In the genomic region with DNA sequence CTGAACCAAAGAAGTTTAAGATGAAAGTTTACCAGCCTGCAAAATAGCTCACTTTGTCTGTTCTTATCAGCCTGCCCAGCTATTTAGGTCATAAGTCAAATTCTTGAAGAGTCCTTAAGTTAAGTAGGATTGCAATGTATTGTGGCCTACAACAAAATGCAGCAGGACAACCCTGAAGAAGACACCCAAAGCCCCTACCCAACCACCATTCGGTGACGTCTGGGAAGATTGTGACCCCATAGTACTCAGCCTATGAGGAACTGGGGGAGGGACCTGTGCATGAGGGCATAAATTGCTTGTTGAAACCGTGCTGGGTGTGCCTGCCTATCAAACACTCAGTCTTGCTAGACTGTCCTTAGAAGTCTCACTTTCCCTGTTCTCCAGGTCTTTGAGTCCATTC, we compare ENCODE assay signal across 14 cellular contexts. TPM values are rescaled to one million over a fixed set of nuclear protein-coding genes. Genes with fewer than 3 reads are reported as not detected.
A peak's percentile ranks its signal among the peaks of the same experiment; 100 is the strongest.
DNase-seq lines count a peak whose midpoint lies in the region; TF ChIP-seq lines count a peak whose summit lies in the region.
"Had no signal": no experiment of that assay in that cellular context is flagged by ENCODE, and none has a peak within 500 bp of the region (broad histone marks: within the 10 kb centered on the region; RNA-seq: fewer than 3 reads in every experiment).

No MANE protein-coding gene starts in this region.

- H3K79me2 ChIP-seq in PC-9 (ENCODE audit: low read depth) (no peaks in the 10 kb centered on the region), trophoblast cell (ENCODE audit: control insufficient read depth, insufficient read depth, low read length, poor library complexity) (no peaks in the 10 kb centered on the region)

- BruUV-seq in A673 (replicated peaks; lab: Mats Ljungman, UMichigan), result no TSS peak
- BruUV-seq in PC-9 (replicated peaks; lab: Mats Ljungman, UMichigan), result no TSS peak

- no peak overlapping the region for H2BK12ac ChIP-seq in trophoblast cell (ENCODE audit: low read length)

- peak overlapping the region; percentile 40 for H3K27ac ChIP-seq in A673 (ENCODE audit: low read depth, low read length, poor library complexity, severe bottlenecking)
- no peak overlapping the region for H3K27ac ChIP-seq in PC-9
- peak overlapping the region; percentile 92 for H3K27ac ChIP-seq in trophoblast cell (ENCODE audit: low read depth, low read length)
- H3K27ac ChIP-seq: 22Rv1 had no signal

- peak overlapping the region; percentile 70 for H2BK5ac ChIP-seq in trophoblast cell (ENCODE audit: low read depth, low read length, poor library complexity)

- no peaks in the 10 kb centered on the region for H4K20me1 ChIP-seq in PC-9 (ENCODE audit: insufficient read depth)

- no peak overlapping the region for H3K23ac ChIP-seq in trophoblast cell (ENCODE audit: low read length)

- H3K9ac ChIP-seq in trophoblast cell (ENCODE audit: low read length), result no peak overlapping the region

- no peak overlapping the region for H4K8ac ChIP-seq in trophoblast cell (ENCODE audit: low read depth, low read length)

- intact Hi-C loops in A673 (cut with micrococcal nuclease; ENCODE audit: unreplicated experiment), result loop anchor here (5.0 to 10.0 kb wide), 4 partner anchors 252 to 856 kb away; no protein-coding TSS in a partner anchor
- intact Hi-C loops in PC-9 (cut with micrococcal nuclease; ENCODE audit: unreplicated experiment), result no loop called here

- H2AK5ac ChIP-seq in trophoblast cell (ENCODE audit: low read length), result no peak overlapping the region

- no peaks in the 10 kb centered on the region for H3F3A ChIP-seq in PC-9 (ENCODE audit: insufficient read depth, low read depth)

- no peak overlapping the region for H4K12ac ChIP-seq in trophoblast cell (ENCODE audit: low read depth, low read length)

- no peak overlapping the region for H2BK120ac ChIP-seq in trophoblast cell (ENCODE audit: insufficient read depth, low read length, poor library complexity)

- in situ Hi-C loops in ACHN (cut with HindIII; ENCODE audit: low pct_ligation_motif_present, low pct_unique_long_range_greater_than_20kb, low sequenced_read_pairs), result no loop called here

- H3K4me3 ChIP-seq in A673 (ENCODE audit: low read depth, low read length, poor library complexity, severe bottlenecking) (no peak overlapping the region), PC-9 (no peak overlapping the region), trophoblast cell (ENCODE audit: low read depth, low read length) (no peak overlapping the region)
- H3K4me3 ChIP-seq: GM12878, HAP-1 had no signal

- no peak overlapping the region for H3K4ac ChIP-seq in trophoblast cell (ENCODE audit: low read depth, low read length)

- POLR2A ChIA-PET in A673 (lab: Charles Lee; ENCODE audit: low non-redundant PET) (no interaction called here), PC-9 (lab: Charles Lee; ENCODE audit: unreplicated experiment) (no interaction called here)

- H3K18ac ChIP-seq in trophoblast cell (ENCODE audit: low read length), result no peak overlapping the region

- no peaks in the 10 kb centered on the region for H3K9me2 ChIP-seq in PC-9 (ENCODE audit: insufficient read depth)

- H3K27me3 ChIP-seq in A673 (replicated peaks; ENCODE audit: insufficient read depth, low read depth, low read length, poor library complexity) (no peaks in the 10 kb centered on the region), PC-9 (ENCODE audit: insufficient read depth, low read depth) (no peaks in the 10 kb centered on the region), trophoblast cell (ENCODE audit: insufficient read depth, low read length) (no peaks in the 10 kb centered on the region)

- CTCF ChIA-PET in A673 (lab: Charles Lee) (no interaction called here), PC-9 (lab: Charles Lee) (no interaction called here)

- no CpG with 5 or more reads among the region's 3 CpGs for WGBS in trophoblast cell (ENCODE audit: extremely low coverage, insufficient coverage, insufficient read length)

- H3K79me1 ChIP-seq in trophoblast cell (ENCODE audit: low read length), result peaks cover 15% of the 10 kb centered on the region

- peaks cover 38% of the 10 kb centered on the region for H3K36me3 ChIP-seq in A673 (ENCODE audit: insufficient read depth, low read length, poor library complexity, severe bottlenecking)
- no peaks in the 10 kb centered on the region for H3K36me3 ChIP-seq in PC-9 (ENCODE audit: low read depth)
- no peaks in the 10 kb centered on the region for H3K36me3 ChIP-seq in trophoblast cell (ENCODE audit: control insufficient read depth in 1 of 2, insufficient read depth in 2 of 2, low read length in 2 of 2)
- H3K36me3 ChIP-seq: HAP-1 had no signal

- H3K4me2 ChIP-seq in PC-9 (0 out of 2 replicates have a peak overlapping the region, but pooled peaks have one; percentile 17), trophoblast cell (ENCODE audit: low read length) (peak overlapping the region; percentile 6)

- H2AFZ ChIP-seq in PC-9 (no peak overlapping the region), trophoblast cell (ENCODE audit: insufficient read depth, low read length, poor library complexity) (no peak overlapping the region)

- H3K14ac ChIP-seq in trophoblast cell (ENCODE audit: low read length), result no peak overlapping the region

- H3K4me1 ChIP-seq in A673 (ENCODE audit: insufficient read depth, low read length, poor library complexity, severe bottlenecking) (peaks cover 44% of the 10 kb centered on the region), PC-9 (replicated peaks; ENCODE audit: insufficient read depth) (peaks cover 25% of the 10 kb centered on the region), trophoblast cell (ENCODE audit: control insufficient read depth in 1 of 2, insufficient read depth in 2 of 2, low read length in 2 of 2) (peaks cover 5 to 6% of the 10 kb centered on the region in 2 experiments)

- TF ChIP-seq POLR2A in erythroblast (IDR thresholded peaks at IDR 0.05; ENCODE audit: low read length), result no peak

- H4K91ac ChIP-seq in trophoblast cell (ENCODE audit: low read depth, low read length), result no peak overlapping the region

- TF ChIP-seq CTCF in A673 (conservative IDR thresholded peaks at IDR 0.05; ENCODE audit: low read depth, low read length), result no peak
- no peak for TF ChIP-seq CTCF in PC-9 (conservative IDR thresholded peaks at IDR 0.05)

- H3K9me3 ChIP-seq in A673 (ENCODE audit: low read depth, low read length, poor library complexity, severe bottlenecking) (peaks cover 6% of the 10 kb centered on the region), PC-9 (ENCODE audit: insufficient read depth, low read depth) (no peaks in the 10 kb centered on the region), trophoblast cell (ENCODE audit: insufficient read depth, low read depth, low read length) (no peaks in the 10 kb centered on the region)
- H3K9me3 ChIP-seq: HAP-1 had no signal

- DNase-seq in A673 (ENCODE audit: low spot score), result no peak
- peak in 1 of 2 experiments; percentile 47 for DNase-seq in PC-9
- peak; percentile 59 to 74 for DNase-seq in erythroblast (lab: John Stamatoyannopoulos, UW)
- peak; percentile 92 to 94 for DNase-seq in trophoblast cell
- no peak for DNase-seq in NCI-H146 treated with DMSO at 0.1 percent for 48 hours (lab: John Stamatoyannopoulos, UW; ENCODE audit: unreplicated experiment)
- no peak for DNase-seq in effector CD8-positive, alpha-beta T cell (lab: John Stamatoyannopoulos, UW)
- DNase-seq in ACHN, result no peak
- DNase-seq: C1 segment of cervical spinal cord; CD4-positive, alpha-beta T cell; DMS79; GOT3 had no signal

RNA-seq across cellular contexts. Expression of a gene that starts 50.5 kb away (rescaled TPM):
- total RNA-seq in A673 (2021) (59.5 and 62.3 TPM in 2 replicates), PC-9 (2021) (10.5 and 11.9 TPM in 2 replicates)
- polyA plus RNA-seq in trophoblast cell (2013), result 56.2 and 62.4 TPM in 2 replicates

Comparison
In these comparisons a context has a peak if more than half of its experiments do, and no peak if none do; other contexts are left out.
1. DNase-seq: peak in erythroblast (2 of 2) and trophoblast cell (2 of 2); none in A673 (single experiment), NCI-H146 treated with DMSO at 0.1 percent for 48 hours (single experiment), effector CD8-positive, alpha-beta T cell (single experiment) and ACHN (single experiment).